In the genomic region with DNA sequence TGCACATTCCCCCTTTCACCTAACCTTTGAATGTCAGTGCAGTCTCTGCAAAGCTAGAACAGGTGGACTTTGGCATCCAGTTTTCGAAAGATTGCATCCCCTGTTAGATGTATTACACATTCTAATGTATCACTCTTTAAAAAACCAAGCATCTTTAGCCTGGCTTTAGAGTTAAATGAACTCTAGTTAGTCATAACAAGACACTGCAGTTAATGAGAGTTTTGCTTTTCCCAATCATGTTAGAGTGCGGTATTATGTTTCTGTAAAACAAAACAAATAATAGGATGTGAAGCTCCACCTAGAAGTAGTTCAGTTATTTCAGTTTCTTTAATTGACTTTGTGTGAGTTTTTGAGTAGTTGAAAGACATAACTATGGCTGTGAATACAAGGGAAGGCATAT, we compare ENCODE assay signal across 37 cellular contexts. TPM values are rescaled to one million over a fixed set of nuclear protein-coding genes. Genes with fewer than 3 reads are reported as not detected.
"Had no signal": no experiment of that assay in that cellular context is flagged by ENCODE, and none has a peak within 500 bp of the region (broad histone marks: within the 10 kb centered on the region; RNA-seq: fewer than 3 reads in every experiment).

No MANE protein-coding gene starts in this region.

- DNase-seq: activated CD4-positive, alpha-beta memory T cell treated with anti-CD3 and anti-CD28 coated beads, Interleukin-2, amount 10 ng/mL, durations not matched to agents 7 days and 5 days; activated CD4-positive, alpha-beta T cell treated with anti-CD3 and anti-CD28 coated beads for 1 hour; activated CD4-positive, alpha-beta T cell treated with anti-CD3 and anti-CD28 coated beads for 36 hours; activated CD4-positive, alpha-beta T cell treated with anti-CD3 and anti-CD28 coated beads for 48 hours; activated CD4-positive, alpha-beta T cell treated with anti-CD3 and anti-CD28 coated beads, Interleukin-2, amount 10 ng/mL, durations not matched to agents 7 days and 5 days; activated CD4-positive, alpha-beta T cell treated with anti-CD3 and anti-CD28 coated beads, Interleukin-2, amount 50 U/mL, for 48 hours; activated CD4-positive, CD25-positive, alpha-beta regulatory T cell; activated CD8-positive, alpha-beta memory T cell treated with anti-CD3 and anti-CD28 coated beads for 24 hours; activated CD8-positive, alpha-beta memory T cell treated with anti-CD3 and anti-CD28 coated beads, Interleukin-2, amount 10 ng/mL, durations not matched to agents 7 days and 5 days; activated CD8-positive, alpha-beta T cell treated with anti-CD3 and anti-CD28 coated beads, Interleukin-2, amount 10 ng/mL, durations not matched to agents 7 days and 5 days; activated effector memory CD4-positive, alpha-beta T cell treated with anti-CD3 and anti-CD28 coated beads, Interleukin-2, amount 50 U/mL, for 16 hours; activated gamma-delta T cell treated with Interleukin-2 at 50 U/mL for 16 hours; activated naive CD4-positive, alpha-beta T cell; activated naive CD4-positive, alpha-beta T cell treated with anti-CD3 and anti-CD28 coated beads for 36 hours; activated naive CD4-positive, alpha-beta T cell treated with anti-CD3 and anti-CD28 coated beads, Interleukin-2, amount 50 U/mL, for 16 hours; activated naive CD8-positive, alpha-beta T cell treated with anti-CD3 and anti-CD28 coated beads for 36 hours; activated T-cell treated with anti-CD3 and anti-CD28 coated beads for 4 hours; activated T-cell treated with anti-CD3 and anti-CD28 coated beads, Interleukin-2, amount 50 U/mL, for 1 hour; activated T-cell treated with anti-CD3 and anti-CD28 coated beads, Interleukin-2, amount 50 U/mL, for 4 hours; activated T-cell treated with anti-CD3 and anti-CD28 coated beads, Interleukin-2, amount 50 U/mL, for 72 hours; amygdala; anterior cingulate cortex; caudate nucleus; cerebellar nuclear complex; colonic mucosa; T-helper 2 cell; T-helper 9 cell; WERI-Rb-1 had no signal

- H3K4me3 ChIP-seq: ascending aorta, cardiac muscle cell, colonic mucosa had no signal

- FAIRE-seq: bronchial epithelial cell, TTC549 had no signal

- H3K27me3 ChIP-seq: ascending aorta, cardiac muscle cell, colonic mucosa had no signal

- H3K36me3 ChIP-seq: ascending aorta, cardiac muscle cell, colonic mucosa, WERI-Rb-1 had no signal

- ATAC-seq: activated CD4-positive, alpha-beta T cell treated with anti-CD3 and anti-CD28 coated beads for 36 hours; activated CD4-positive, CD25-positive, alpha-beta regulatory T cell treated with anti-CD3 and anti-CD28 coated beads, Interleukin-2, amount 50 U/mL, for 24 hours; activated CD8-positive, alpha-beta memory T cell treated with anti-CD3 and anti-CD28 coated beads, Interleukin-2, amount 10 ng/mL, durations not matched to agents 7 days and 5 days; activated CD8-positive, alpha-beta T cell treated with anti-CD3 and anti-CD28 coated beads, Interleukin-2, amount 10 ng/mL, durations not matched to agents 7 days and 5 days; activated naive CD4-positive, alpha-beta T cell treated with anti-CD3 and anti-CD28 coated beads, Interleukin-2, amount 50 U/mL, for 72 hours; activated T-cell treated with anti-CD3 and anti-CD28 coated beads, Interleukin-2, amount 50 U/mL, for 4 hours; activated T-cell treated with anti-CD3 and anti-CD28 coated beads, Interleukin-2, amount 50 U/mL, for 72 hours; activated T-helper 17 cell treated with anti-CD3 and anti-CD28 coated beads, Interleukin-2, amount 50 U/mL, for 72 hours; WTC11 had no signal

- H3K27ac ChIP-seq: ascending aorta, cardiac muscle cell, colonic mucosa, WERI-Rb-1 had no signal

- H3K4me1 ChIP-seq: colonic mucosa had no signal

- H3K9me3 ChIP-seq: colonic mucosa had no signal

RNA-seq across cellular contexts. Expression of a gene that starts 42.2 kb away (rescaled TPM):
- total RNA-seq: activated CD4-positive, alpha-beta memory T cell treated with anti-CD3 and anti-CD28 coated beads, Interleukin-2, amount 10 ng/mL, durations not matched to agents 7 days and 5 days; activated CD4-positive, alpha-beta T cell treated with anti-CD3 and anti-CD28 coated beads, Interleukin-2, amount 10 ng/mL, durations not matched to agents 7 days and 5 days; activated CD8-positive, alpha-beta T cell treated with anti-CD3 and anti-CD28 coated beads, Interleukin-2, amount 10 ng/mL, durations not matched to agents 7 days and 5 days; activated naive CD4-positive, alpha-beta T cell treated with anti-CD3 and anti-CD28 coated beads, Interleukin-2, amount 50 U/mL, for 72 hours; activated T-helper 1 cell treated with anti-CD3 and anti-CD28 coated beads, Interleukin-12 subunit alpha, Interleukin-12 subunit beta, Interleukin-2, Interleukin-4 antibody, amounts not matched to agents 30 ng/mL and 10 ng/mL and 1 ng/mL, durations not matched to agents 14 hours and 24 hours and 36 hours; bronchial epithelial cell had no signal
